Comparison of ENCODE assay signal across 8 cellular contexts in genomic region chr20:11917663-11918062, GRCh38. TPM values are rescaled to one million over a fixed set of nuclear protein-coding genes. Genes with fewer than 3 reads are reported as not detected.
DNase-seq lines count a peak whose midpoint lies in the region; TF ChIP-seq lines count a peak whose summit lies in the region.

Gene BTBD3 (plus strand): TSS chr20:11917893. CDS start chr20:11918276, 383 bp downstream.

- H3K27ac ChIP-seq in layer of hippocampus (ENCODE audit: low read depth, low read length) (peak within 1 kb of the TSS; percentile 81), stomach smooth muscle (ENCODE audit: low read length) (peak within 1 kb of the TSS; percentile 0)

- POLR2A ChIA-PET in activated CD4-positive, alpha-beta memory T cell treated with anti-CD3 and anti-CD28 coated beads, Interleukin-2, amount 10 ng/mL, durations not matched to agents 7 days and 5 days (lab: Charles Lee): no interaction called here

- H3K36me3 Mint-ChIP-seq in HFFc6 (ENCODE audit: low read depth): 0 out of 2 replicates have a peak, but pooled peaks cover 2% of the 10 kb centered on the region
- no peaks in the 10 kb centered on the region for H3K36me3 Mint-ChIP-seq in activated CD4-positive, alpha-beta memory T cell treated with anti-CD3 and anti-CD28 coated beads, Interleukin-2, amount 10 ng/mL, durations not matched to agents 7 days and 5 days (ENCODE audit: low read depth)

- peak within 1 kb of the TSS; percentile 86 for H3K4me3 Mint-ChIP-seq in HFFc6
- no peak within 1 kb of the TSS for H3K4me3 Mint-ChIP-seq in activated CD4-positive, alpha-beta memory T cell treated with anti-CD3 and anti-CD28 coated beads, Interleukin-2, amount 10 ng/mL, durations not matched to agents 7 days and 5 days

- H3K9me3 ChIP-seq in stomach smooth muscle (ENCODE audit: control insufficient read depth in 2 of 2, low read length in 2 of 2): no peaks in the 10 kb centered on the region

- H3K9ac ChIP-seq in stomach smooth muscle (ENCODE audit: low read length in 2 of 2): peak within 1 kb of the TSS; percentile 0 to 52

- H3K4me3 ChIP-seq in stomach smooth muscle (ENCODE audit: low read length in 2 of 2): peak within 1 kb of the TSS; percentile 45 to 72

- H3K4me1 Mint-ChIP-seq in HFFc6 (ENCODE audit: low read depth): peaks cover 39% of the 10 kb centered on the region
- no peaks in the 10 kb centered on the region for H3K4me1 Mint-ChIP-seq in activated CD4-positive, alpha-beta memory T cell treated with anti-CD3 and anti-CD28 coated beads, Interleukin-2, amount 10 ng/mL, durations not matched to agents 7 days and 5 days

- TF ChIP-seq CTCF in HFFc6 (IDR thresholded peaks at IDR 0.05): peak; percentile 30; the same call in 1 of the 2 replicates

- CTCF ChIA-PET in activated CD4-positive, alpha-beta memory T cell treated with anti-CD3 and anti-CD28 coated beads, Interleukin-2, amount 10 ng/mL, durations not matched to agents 7 days and 5 days (lab: Charles Lee): no interaction called here

- DNase-seq in DMS79 treated with DMSO at 0.1 percent for 48 hours (lab: John Stamatoyannopoulos, UW): peak; percentile 82
- peak; percentile 60 for DNase-seq in HFFc6
- DNase-seq in NCI-H345 treated with DMSO at 0.1 percent for 48 hours (lab: John Stamatoyannopoulos, UW; ENCODE audit: unreplicated experiment): peak; percentile 91
- peak; percentile 98 for DNase-seq in cerebellar cortex (ENCODE audit: low spot score)
- no peak for DNase-seq in KG1 (lab: John Stamatoyannopoulos, UW)
- no peak for DNase-seq in activated CD4-positive, alpha-beta memory T cell treated with anti-CD3 and anti-CD28 coated beads, Interleukin-2, amount 10 ng/mL, durations not matched to agents 7 days and 5 days

- H3K4me1 ChIP-seq in stomach smooth muscle (ENCODE audit: control insufficient read depth, insufficient read depth, low read length): peaks cover 7% of the 10 kb centered on the region

- peaks cover 0 to 2% of the 10 kb centered on the region in 2 donors for H3K36me3 ChIP-seq in stomach smooth muscle (ENCODE audit: control insufficient read depth in 2 of 2, insufficient read depth in 2 of 2, low read length in 2 of 2)

- no peaks in the 10 kb centered on the region for H3K9me3 Mint-ChIP-seq in HFFc6
- no peaks in the 10 kb centered on the region for H3K9me3 Mint-ChIP-seq in activated CD4-positive, alpha-beta memory T cell treated with anti-CD3 and anti-CD28 coated beads, Interleukin-2, amount 10 ng/mL, durations not matched to agents 7 days and 5 days

- H3K27me3 ChIP-seq in layer of hippocampus (ENCODE audit: control insufficient read depth, insufficient read depth, low read length) (no peaks in the 10 kb centered on the region), stomach smooth muscle (ENCODE audit: control insufficient read depth in 1 of 2, insufficient read depth in 2 of 2, low read length in 2 of 2) (no peaks in the 10 kb centered on the region)

- peak within 1 kb of the TSS; percentile 44 for H3K27ac Mint-ChIP-seq in HFFc6
- H3K27ac Mint-ChIP-seq in activated CD4-positive, alpha-beta memory T cell treated with anti-CD3 and anti-CD28 coated beads, Interleukin-2, amount 10 ng/mL, durations not matched to agents 7 days and 5 days: no peak within 1 kb of the TSS

- no peaks in the 10 kb centered on the region for H3K27me3 Mint-ChIP-seq in HFFc6 (ENCODE audit: insufficient read depth)
- no peaks in the 10 kb centered on the region for H3K27me3 Mint-ChIP-seq in activated CD4-positive, alpha-beta memory T cell treated with anti-CD3 and anti-CD28 coated beads, Interleukin-2, amount 10 ng/mL, durations not matched to agents 7 days and 5 days

RNA-seq across cellular contexts. Expression of gene BTBD3, which starts in this region (rescaled TPM):
- 10 to 100 TPM; 26.1 to 32.2 (median 29.5) TPM for total RNA-seq in HFFc6 (2021; fragmentation: NEBNext Ultra II Directional; extraction: Animal tissue kit (Norgen Biotek cat#: 25700))
- total RNA-seq in activated CD4-positive, alpha-beta memory T cell treated with anti-CD3 and anti-CD28 coated beads, Interleukin-2, amount 10 ng/mL, durations not matched to agents 7 days and 5 days: 1 to 10 TPM in 1 of 2 experiments, under 1 TPM in 1; 0.93 to 1.2 TPM

Comparison
In these comparisons a context has a peak if more than half of its experiments do, and no peak if none do; other contexts are left out.
1. RNA of gene BTBD3 (total RNA-seq): 26.1 to 32.2 TPM in HFFc6; 0.93 to 1.2 TPM in activated CD4-positive, alpha-beta memory T cell treated with anti-CD3 and anti-CD28 coated beads, Interleukin-2, amount 10 ng/mL, durations not matched to agents 7 days and 5 days; every median in the first group is over 10 times any median in the second.
2. DNase-seq: peak in DMS79 treated with DMSO at 0.1 percent for 48 hours (single experiment), HFFc6 (single experiment), NCI-H345 treated with DMSO at 0.1 percent for 48 hours (single experiment) and cerebellar cortex (single experiment); none in KG1 (single experiment) and activated CD4-positive, alpha-beta memory T cell treated with anti-CD3 and anti-CD28 coated beads, Interleukin-2, amount 10 ng/mL, durations not matched to agents 7 days and 5 days (single experiment).